1 cellular context compared by ENCODE assay signal in genomic region chr6:41780623-41781301, GRCh38.
TF ChIP-seq lines count a peak whose summit lies in the region.

PRICKLE4 (plus strand) TSS chr6:41780782; CDS start chr6:41783474, 2,692 bp downstream.

TF ChIP-seq in IMR-90, 13 proteins besides CTCF, POLR2A, EP300 and RAD21 (continued from another document):
- TF ChIP-seq RCOR1 (IDR thresholded peaks at IDR 0.05; ENCODE audit: insufficient replicate concordance, low read length), result no peak
- no peak for TF ChIP-seq CEBPB (IDR thresholded peaks at IDR 0.05; ENCODE audit: low read depth, low read length)
